In genomic region chr10:119341236-119342016, GRCh38 we compare ENCODE assay signal across 8 cellular contexts.
A peak's percentile ranks its signal among the peaks of the same experiment; 100 is the strongest.
DNase-seq lines count a peak whose midpoint lies in the region; ATAC-seq and TF ChIP-seq lines count a peak whose summit lies in the region.

No MANE protein-coding gene starts in this region.

- peak; percentile 81 for ATAC-seq in activated B cell treated with CpG ODN at 0.5 μM for 24 hours (ENCODE audit: low read depth)
- no peak for ATAC-seq in HG02588 (IDR thresholded peaks at IDR 0.05; ENCODE audit: unreplicated experiment)
- no peak for ATAC-seq in HG03095 (IDR thresholded peaks at IDR 0.05; ENCODE audit: unreplicated experiment)

- H4K20me1 ChIP-seq in neural progenitor cell (ENCODE audit: low read depth) = no peaks in the 10 kb centered on the region

- H3K9me3 ChIP-seq in neural progenitor cell (ENCODE audit: low read depth) = no peaks in the 10 kb centered on the region

- no peaks in the 10 kb centered on the region for H3K9me3 Mint-ChIP-seq in activated B cell treated with CpG ODN at 0.5 μM for 24 hours
- no peaks in the 10 kb centered on the region for H3K9me3 Mint-ChIP-seq in neural progenitor cell

- TF ChIP-seq CTCF in activated B cell treated with CpG ODN at 0.5 μM for 24 hours (IDR thresholded peaks at IDR 0.05) (no peak), choroid plexus epithelial cell (conservative IDR thresholded peaks at IDR 0.05; ENCODE audit: low read depth, low read length) (no peak), neural progenitor cell (IDR thresholded peaks at IDR 0.05) (no peak)

- H3K4me3 ChIP-seq in choroid plexus epithelial cell (ENCODE audit: low read depth, low read length) (no peak overlapping the region), neural progenitor cell (no peak overlapping the region)

- H3K36me3 Mint-ChIP-seq in activated B cell treated with CpG ODN at 0.5 μM for 24 hours (ENCODE audit: low read depth) (peaks cover 47% of the 10 kb centered on the region), neural progenitor cell (peaks cover 2% of the 10 kb centered on the region)

- H3K27me3 ChIP-seq in neural progenitor cell = no peaks in the 10 kb centered on the region

- H3K4me3 Mint-ChIP-seq in activated B cell treated with CpG ODN at 0.5 μM for 24 hours (no peak overlapping the region), neural progenitor cell (peak overlapping the region; percentile 6)

- no peak overlapping the region for H2AFZ ChIP-seq in neural progenitor cell (replicated peaks)

- POLR2A ChIA-PET in activated B cell treated with CpG ODN at 0.5 μM for 24 hours (lab: Charles Lee) = no interaction called here

- H3K79me2 ChIP-seq in neural progenitor cell (ENCODE audit: low read depth) = no peaks in the 10 kb centered on the region

- H3K36me3 ChIP-seq in neural progenitor cell = no peaks in the 10 kb centered on the region

- peaks cover 10% of the 10 kb centered on the region for H3K4me1 ChIP-seq in neural progenitor cell

- H3K27ac Mint-ChIP-seq in activated B cell treated with CpG ODN at 0.5 μM for 24 hours = no peak overlapping the region
- no peak overlapping the region for H3K27ac Mint-ChIP-seq in neural progenitor cell

- DNase-seq in GM03348 (ENCODE audit: low spot score) (peak; percentile 64), activated B cell treated with CpG ODN at 0.5 μM for 24 hours (no peak), choroid plexus epithelial cell (ENCODE audit: low read depth) (peak; percentile 91), neural progenitor cell (ENCODE audit: low spot score) (no peak), amniotic stem cell (lab: John Stamatoyannopoulos, UW) (no peak), germinal center (ENCODE audit: low spot score) (no peak)

- H3K9ac ChIP-seq in neural progenitor cell = no peak overlapping the region

- H3K4me2 ChIP-seq in neural progenitor cell = no peak overlapping the region

- H3K27ac ChIP-seq in neural progenitor cell = no peak overlapping the region

- intact Hi-C loops in activated B cell treated with CpG ODN at 0.5 μM for 24 hours (cut with micrococcal nuclease) = no loop called here

- H3K4me1 Mint-ChIP-seq in activated B cell treated with CpG ODN at 0.5 μM for 24 hours = peaks cover 24% of the 10 kb centered on the region
- H3K4me1 Mint-ChIP-seq in neural progenitor cell = peaks cover 34% of the 10 kb centered on the region

- H3F3A ChIP-seq in neural progenitor cell (ENCODE audit: low read depth) = peaks cover 4% of the 10 kb centered on the region

- H3K27me3 Mint-ChIP-seq in activated B cell treated with CpG ODN at 0.5 μM for 24 hours (no peaks in the 10 kb centered on the region), neural progenitor cell (ENCODE audit: insufficient read depth, low read depth) (peaks cover 8% of the 10 kb centered on the region)

- CTCF ChIA-PET in activated B cell treated with CpG ODN at 0.5 μM for 24 hours (lab: Charles Lee) = interaction anchor here (0.5 kb wide), 1 partner anchor 137 kb away, joined by 3 read pairs; no protein-coding TSS in a partner anchor

Comparison
In these comparisons a context has a peak if more than half of its experiments do, and no peak if none do; other contexts are left out.
1. DNase-seq: peak in GM03348 (single experiment) and choroid plexus epithelial cell (single experiment); none in activated B cell treated with CpG ODN at 0.5 μM for 24 hours (single experiment), neural progenitor cell (single experiment), amniotic stem cell (single experiment) and germinal center (single experiment).